Comparison of ENCODE assay signal across 9 cellular contexts in genomic region chr16:89314357-89314756, GRCh38.
DNase-seq lines count a peak whose midpoint lies in the region; ATAC-seq and TF ChIP-seq lines count a peak whose summit lies in the region.
"Had no signal": no experiment of that assay in that cellular context is flagged by ENCODE, and none has a peak within 500 bp of the region (broad histone marks: within the 10 kb centered on the region; RNA-seq: fewer than 3 reads in every experiment).

No MANE protein-coding gene starts in this region.

- H2AFZ ChIP-seq in parathyroid adenoma: no peak overlapping the region

- POLR2A ChIA-PET in CD8-positive, alpha-beta memory T cell (lab: Charles Lee): interaction anchor here (1.4 to 1.5 kb wide), 2 partner anchors 11 to 97 kb away, joined by 3 to 4 read pairs; partner anchors contain the start of gene ZNF778

- H3K27ac Mint-ChIP-seq in CD8-positive, alpha-beta memory T cell: peak overlapping the region; percentile 92 to 99 (median 99)

- H3K4me1 Mint-ChIP-seq in CD8-positive, alpha-beta memory T cell: peaks cover 85 to 100% (median 94%) of the 10 kb centered on the region in 3 donors

- TF ChIP-seq POLR2A in tibial nerve (IDR thresholded peaks at IDR 0.05): no peak

- peak overlapping the region; percentile 35 to 95 (median 81) for H3K4me3 Mint-ChIP-seq in CD8-positive, alpha-beta memory T cell

- CTCF ChIA-PET in CD8-positive, alpha-beta memory T cell (lab: Charles Lee): interaction anchor here (1.0 to 2.9 kb wide), 9 partner anchors 11 to 195 kb away, joined by 3 to 18 read pairs (median 4); partner anchors contain the start of gene SPG7

- no peaks in the 10 kb centered on the region for H3K27me3 ChIP-seq in CD8-positive, alpha-beta memory T cell (ENCODE audit: insufficient read depth, low read length, poor library complexity, severe bottlenecking)
- H3K27me3 ChIP-seq in parathyroid adenoma (ENCODE audit: control insufficient read depth, insufficient read depth, low read length): no peaks in the 10 kb centered on the region
- no peaks in the 10 kb centered on the region for H3K27me3 ChIP-seq in tibial nerve

- TF ChIP-seq CTCF in parathyroid adenoma (IDR thresholded peaks at IDR 0.05): no peak
- TF ChIP-seq CTCF in tibial nerve (IDR thresholded peaks at IDR 0.05): no peak

- peak; percentile 32 to 78 (median 40) for DNase-seq in CD8-positive, alpha-beta memory T cell
- peak; percentile 53 for DNase-seq in activated CD4-positive, alpha-beta T cell treated with anti-CD3 and anti-CD28 coated beads for 48 hours
- DNase-seq in cerebellar cortex (ENCODE audit: low spot score) (peak; percentile 65), tibial nerve (ENCODE audit: low spot score in 2 of 2) (no peak), hippocampal formation (lab: John Stamatoyannopoulos, UW) (no peak)
- DNase-seq: KBM-7 had no signal

- H3K36me3 Mint-ChIP-seq in CD8-positive, alpha-beta memory T cell: peaks cover 0 to 59% (median 0%) of the 10 kb centered on the region in 3 donors

- peaks cover 0 to 3% of the 10 kb centered on the region in 2 donors for H3K27me3 Mint-ChIP-seq in CD8-positive, alpha-beta memory T cell

- no peaks in the 10 kb centered on the region for H3K9me3 Mint-ChIP-seq in CD8-positive, alpha-beta memory T cell

- H3K4me3 ChIP-seq in CD8-positive, alpha-beta memory T cell (ENCODE audit: low read length): peak overlapping the region; percentile 38
- H3K4me3 ChIP-seq in parathyroid adenoma (ENCODE audit: low read depth, low read length) (no peak overlapping the region), tibial nerve (no peak overlapping the region)

- peaks cover 74% of the 10 kb centered on the region for H3K79me2 ChIP-seq in parathyroid adenoma

- H3K4me1 ChIP-seq in CD8-positive, alpha-beta memory T cell (ENCODE audit: insufficient read depth, low read length): peaks cover 84% of the 10 kb centered on the region
- H3K4me1 ChIP-seq in parathyroid adenoma (peaks cover 8% of the 10 kb centered on the region), tibial nerve (peaks cover 0 to 66% (median 40%) of the 10 kb centered on the region in 4 donors)

- WGBS in tibial nerve, 2 donors: 74 to 75% methylated on average over 14 of the region's 14 CpGs

- H3K36me3 ChIP-seq in CD8-positive, alpha-beta memory T cell (ENCODE audit: insufficient read depth, low read length): peaks cover 16% of the 10 kb centered on the region
- H3K36me3 ChIP-seq in parathyroid adenoma (ENCODE audit: control insufficient read depth, insufficient read depth, low read length) (no peaks in the 10 kb centered on the region), tibial nerve (peaks cover 0 to 27% (median 0%) of the 10 kb centered on the region in 3 donors)

- no peak overlapping the region for H3K4me2 ChIP-seq in parathyroid adenoma (ENCODE audit: low read length)

- no peak overlapping the region for H3K9ac ChIP-seq in parathyroid adenoma

- H3K9me3 ChIP-seq in CD8-positive, alpha-beta memory T cell (ENCODE audit: low read length): no peaks in the 10 kb centered on the region
- H3K9me3 ChIP-seq in parathyroid adenoma (ENCODE audit: control insufficient read depth, low read length): no peaks in the 10 kb centered on the region
- H3K9me3 ChIP-seq in tibial nerve: no peaks in the 10 kb centered on the region

- H3K27ac ChIP-seq in CD8-positive, alpha-beta memory T cell (ENCODE audit: low read depth, low read length): peak overlapping the region; percentile 81
- peak overlapping the region; percentile 39 for H3K27ac ChIP-seq in parathyroid adenoma
- H3K27ac ChIP-seq in tibial nerve: no peak overlapping the region

- TF ChIP-seq EP300 in tibial nerve (IDR thresholded peaks at IDR 0.05): no peak

- no peak for ATAC-seq in GM18909 (IDR thresholded peaks at IDR 0.05; ENCODE audit: poor library complexity, unreplicated experiment)
- no peak for ATAC-seq in HG02852 (IDR thresholded peaks at IDR 0.05; ENCODE audit: unreplicated experiment)

Comparison
In these comparisons a context has a peak if more than half of its experiments do, and no peak if none do; other contexts are left out.
1. DNase-seq: peak in CD8-positive, alpha-beta memory T cell (5 of 5), activated CD4-positive, alpha-beta T cell treated with anti-CD3 and anti-CD28 coated beads for 48 hours (single experiment) and cerebellar cortex (single experiment); none in tibial nerve (0 of 2) and hippocampal formation (0 of 2).
2. H3K27ac ChIP-seq: peak in CD8-positive, alpha-beta memory T cell (single experiment) and parathyroid adenoma (single experiment); none in tibial nerve (0 of 4).